Comparison of ENCODE assay signal across 1 cellular context in the genomic region with DNA sequence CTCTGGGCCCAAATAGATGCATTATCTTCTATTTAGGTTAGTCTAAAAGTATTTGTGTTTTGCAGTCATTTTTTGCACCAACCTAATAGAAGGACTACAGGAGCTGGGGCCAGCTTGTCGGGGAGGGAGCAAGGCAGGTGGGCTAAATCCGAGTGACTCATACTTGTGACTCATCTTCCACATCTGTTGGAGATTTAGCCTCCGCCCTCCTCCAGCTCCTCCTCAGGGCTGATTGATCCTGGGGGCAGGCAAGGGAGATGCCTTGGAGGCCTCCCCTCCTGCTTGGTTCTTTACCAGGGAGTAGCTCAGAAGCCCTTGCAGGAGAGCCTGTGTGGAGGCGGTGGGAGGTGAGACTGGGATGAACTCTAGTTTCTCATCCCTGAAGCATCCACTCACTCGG.
TF ChIP-seq lines count a peak whose summit lies in the region.

No MANE protein-coding gene starts in this region.

TF ChIP-seq in IMR-90, 13 proteins besides CTCF, POLR2A, EP300 and RAD21:
- TF ChIP-seq USF2 (IDR thresholded peaks at IDR 0.05; ENCODE audit: low read depth, low read length): no peak
- TF ChIP-seq MAZ (IDR thresholded peaks at IDR 0.05; ENCODE audit: borderline replicate concordance, low read depth, low read length): peak; percentile 51; the same call in 1 of the 2 replicates
- peak; percentile 98 for TF ChIP-seq FOS (IDR thresholded peaks at IDR 0.05; ENCODE audit: low read depth, low read length)
- no peak for TF ChIP-seq CHD1 (IDR thresholded peaks at IDR 0.05; ENCODE audit: low read depth, low read length)
- TF ChIP-seq NFE2L2 (IDR thresholded peaks at IDR 0.05; ENCODE audit: low read depth, low read length): no peak
- no peak for TF ChIP-seq SMC3 (IDR thresholded peaks at IDR 0.05; ENCODE audit: low read depth, low read length)
- no peak for TF ChIP-seq CEBPB (IDR thresholded peaks at IDR 0.05; ENCODE audit: low read depth, low read length)
- TF ChIP-seq ELK1 (IDR thresholded peaks at IDR 0.05; ENCODE audit: borderline replicate concordance, low read depth, low read length): no peak
- peak; percentile 70; the same call in 1 of the 2 replicates for TF ChIP-seq BHLHE40 (IDR thresholded peaks at IDR 0.05; ENCODE audit: low read depth, low read length)
- no peak for TF ChIP-seq MXI1 (IDR thresholded peaks at IDR 0.05; ENCODE audit: borderline replicate concordance, low read depth, low read length)
- no peak for TF ChIP-seq RFX5 (IDR thresholded peaks at IDR 0.05; ENCODE audit: low read depth, low read length)
- peak; percentile 37 for TF ChIP-seq RCOR1 (IDR thresholded peaks at IDR 0.05; ENCODE audit: insufficient replicate concordance, low read length)
- no peak for TF ChIP-seq MAFK (IDR thresholded peaks at IDR 0.05; ENCODE audit: low read depth, low read length)
